1 cellular context compared by ENCODE assay signal in genomic region chr20:54133434-54134427, GRCh38.
TF ChIP-seq lines count a peak whose summit lies in the region.

No MANE protein-coding gene starts in this region.

TF ChIP-seq in HepG2, 621 proteins besides CTCF, POLR2A, EP300 and RAD21 (continued from another document):
- TF ChIP-seq ZNF558 (CRISPR knock-in tag; IDR thresholded peaks at IDR 0.05; ENCODE audit: borderline replicate concordance), result no peak
- TF ChIP-seq HNRNPUL1 (IDR thresholded peaks at IDR 0.05; ENCODE audit: low read depth, low read length), result peak; percentile 42; the same call in 1 of the 2 replicates
- no peak for TF ChIP-seq ZNF326 (CRISPR knock-in tag; IDR thresholded peaks at IDR 0.05; ENCODE audit: borderline replicate concordance)
- TF ChIP-seq HNF4G (IDR thresholded peaks at IDR 0.05; ENCODE audit: borderline replicate concordance, low read depth, low read length), result peak; percentile 34; the same call in 1 of the 2 replicates
- TF ChIP-seq HNF4G (CRISPR knock-in tag; IDR thresholded peaks at IDR 0.05; ENCODE audit: borderline replicate concordance, low read depth), result peak; percentile 55; the same call in 1 of the 2 replicates
- no peak for TF ChIP-seq HCFC1 (IDR thresholded peaks at IDR 0.05; ENCODE audit: low read depth, low read length)
- peak; percentile 95 for TF ChIP-seq ZKSCAN8 (CRISPR knock-in tag; IDR thresholded peaks at IDR 0.05; ENCODE audit: borderline replicate concordance)
- TF ChIP-seq, protein P1, sequence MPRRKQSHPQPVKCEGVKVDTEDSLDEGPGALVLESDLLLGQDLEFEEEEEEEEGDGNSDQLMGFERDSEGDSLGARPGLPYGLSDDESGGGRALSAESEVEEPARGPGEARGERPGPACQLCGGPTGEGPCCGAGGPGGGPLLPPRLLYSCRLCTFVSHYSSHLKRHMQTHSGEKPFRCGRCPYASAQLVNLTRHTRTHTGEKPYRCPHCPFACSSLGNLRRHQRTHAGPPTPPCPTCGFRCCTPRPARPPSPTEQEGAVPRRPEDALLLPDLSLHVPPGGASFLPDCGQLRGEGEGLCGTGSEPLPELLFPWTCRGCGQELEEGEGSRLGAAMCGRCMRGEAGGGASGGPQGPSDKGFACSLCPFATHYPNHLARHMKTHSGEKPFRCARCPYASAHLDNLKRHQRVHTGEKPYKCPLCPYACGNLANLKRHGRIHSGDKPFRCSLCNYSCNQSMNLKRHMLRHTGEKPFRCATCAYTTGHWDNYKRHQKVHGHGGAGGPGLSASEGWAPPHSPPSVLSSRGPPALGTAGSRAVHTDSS (CRISPR knock-in tag; conservative IDR thresholded peaks at IDR 0.05), result no peak
- no peak for TF ChIP-seq ZNF460 (CRISPR knock-in tag; IDR thresholded peaks at IDR 0.05; ENCODE audit: borderline replicate concordance)
- peak; percentile 69; the same call in 1 of the 2 replicates for TF ChIP-seq ZBTB26 (CRISPR knock-in tag; IDR thresholded peaks at IDR 0.05; ENCODE audit: borderline replicate concordance)
- TF ChIP-seq ZFAT (CRISPR knock-in tag; conservative IDR thresholded peaks at IDR 0.05), result peak; percentile 91; the same call in 1 of the 2 replicates
- TF ChIP-seq SIX4 (CRISPR knock-in tag; IDR thresholded peaks at IDR 0.05), result peak; percentile 88
- TF ChIP-seq SP1 (IDR thresholded peaks at IDR 0.05), result no peak
- peak; percentile 34; the same call in 1 of the 2 replicates for TF ChIP-seq SP1 (CRISPR knock-in tag; IDR thresholded peaks at IDR 0.05)
- peak; percentile 76; the same call in 1 of the 2 replicates for TF ChIP-seq ERF (CRISPR knock-in tag; IDR thresholded peaks at IDR 0.05)
- no peak for TF ChIP-seq SYNCRIP (IDR thresholded peaks at IDR 0.05; ENCODE audit: insufficient read depth, low read depth, low read length)
- peak; percentile 65; the same call in 1 of the 2 replicates for TF ChIP-seq ISL2 (CRISPR knock-in tag; IDR thresholded peaks at IDR 0.05)
- TF ChIP-seq KLF6 (CRISPR knock-in tag; IDR thresholded peaks at IDR 0.05), result 0 out of 2 replicates have a peak, but pooled peaks have one; percentile 0
